ENCODE assay signal across 12 cellular contexts in genomic region chr20:13430346-13431002, GRCh38.
DNase-seq lines count a peak whose midpoint lies in the region; ATAC-seq and TF ChIP-seq lines count a peak whose summit lies in the region.
"Had no signal": no experiment of that assay in that cellular context is flagged by ENCODE, and none has a peak within 500 bp of the region (broad histone marks: within the 10 kb centered on the region; RNA-seq: fewer than 3 reads in every experiment).

No MANE protein-coding gene starts in this region.

- H3K4me1 ChIP-seq in SJCRH30 = no peaks in the 10 kb centered on the region
- H3K4me1 ChIP-seq: HAP-1 had no signal

- peak; percentile 89 for ATAC-seq in GM21447 (IDR thresholded peaks at IDR 0.05; ENCODE audit: unreplicated experiment)
- no peak for ATAC-seq in GM19452 (IDR thresholded peaks at IDR 0.05; ENCODE audit: unreplicated experiment)

- intact Hi-C loops in Calu3 (cut with micrococcal nuclease; ENCODE audit: unreplicated experiment) = no loop called here

- H3K27me3 ChIP-seq in SJCRH30 = no peaks in the 10 kb centered on the region
- H3K27me3 ChIP-seq: neural progenitor cell had no signal

- peak; percentile 20 for DNase-seq in Calu3
- peak; percentile 85 for DNase-seq in NOMO-1 treated with DMSO at 0.1 percent for 48 hours (lab: John Stamatoyannopoulos, UW; ENCODE audit: unreplicated experiment)
- peak; percentile 5 for DNase-seq in fibroblast of the aortic adventitia (ENCODE audit: low read depth)
- no peak for DNase-seq in nephron progenitor cell
- no peak for DNase-seq in SJCRH30
- DNase-seq in HEK293T (ENCODE audit: extremely low spot score) = no peak
- DNase-seq: NCI-H1417 treated with DMSO at 0.1 percent for 48 hours had no signal

- CTCF ChIA-PET in Calu3 (lab: Charles Lee) = interaction anchor here (0.7 kb wide), 1 partner anchor 701 kb away, joined by 3 read pairs; no protein-coding TSS in a partner anchor
- CTCF ChIA-PET in HEK293T (lab: Yijun Ruan, JAX) = no interaction called here

- H3K4me3 ChIP-seq in fibroblast of the aortic adventitia (ENCODE audit: low read depth, low read length) (no peak overlapping the region), SJCRH30 (no peak overlapping the region)
- H3K4me3 ChIP-seq: HAP-1, neural progenitor cell had no signal

- H3K4me3 Mint-ChIP-seq in Calu3 (ENCODE audit: low read depth, unreplicated experiment) (no peak overlapping the region), nephron progenitor cell (no peak overlapping the region)
- H3K4me3 Mint-ChIP-seq: brain, neural progenitor cell had no signal

- H3K36me3 ChIP-seq in SJCRH30 = no peaks in the 10 kb centered on the region
- H3K36me3 ChIP-seq: HAP-1, neural progenitor cell had no signal

- H3K36me3 Mint-ChIP-seq in Calu3 (ENCODE audit: insufficient read depth, unreplicated experiment) (peaks cover 10% of the 10 kb centered on the region), nephron progenitor cell (ENCODE audit: low read depth) (peaks cover 28% of the 10 kb centered on the region)

- no peaks in the 10 kb centered on the region for H3K9me3 ChIP-seq in SJCRH30 (replicated peaks)
- H3K9me3 ChIP-seq: HAP-1 had no signal

- H3K4me1 Mint-ChIP-seq in Calu3 (ENCODE audit: low read depth, unreplicated experiment) (peaks cover 20% of the 10 kb centered on the region), nephron progenitor cell (peaks cover 7% of the 10 kb centered on the region)
- H3K4me1 Mint-ChIP-seq: neural progenitor cell had no signal

- BruUV-seq in Calu3 (replicated peaks; lab: Mats Ljungman, UMichigan) = no TSS peak

- H3K27me3 Mint-ChIP-seq in Calu3 (ENCODE audit: unreplicated experiment) = no peaks in the 10 kb centered on the region
- no peaks in the 10 kb centered on the region for H3K27me3 Mint-ChIP-seq in nephron progenitor cell (ENCODE audit: low read depth, poor library complexity)
- H3K27me3 Mint-ChIP-seq: brain had no signal

- TF ChIP-seq CTCF in Calu3 (IDR thresholded peaks at IDR 0.05; ENCODE audit: unreplicated experiment) (no peak), fibroblast of the aortic adventitia (IDR thresholded peaks at IDR 0.05; ENCODE audit: insufficient read depth, low read length) (no peak), nephron progenitor cell (IDR thresholded peaks at IDR 0.05) (no peak)

- peak overlapping the region; percentile 79 for H3K27ac Mint-ChIP-seq in Calu3 (ENCODE audit: unreplicated experiment)
- H3K27ac Mint-ChIP-seq in nephron progenitor cell = no peak overlapping the region
- H3K27ac Mint-ChIP-seq: brain, neural progenitor cell had no signal

- no peaks in the 10 kb centered on the region for H3K9me3 Mint-ChIP-seq in Calu3 (ENCODE audit: low read depth, unreplicated experiment)
- H3K9me3 Mint-ChIP-seq in nephron progenitor cell = no peaks in the 10 kb centered on the region
- H3K9me3 Mint-ChIP-seq: brain, neural progenitor cell had no signal

- POLR2A ChIA-PET in HEK293T (lab: Yijun Ruan, JAX) = no interaction called here

- H3K27ac ChIP-seq in SJCRH30 = no peak overlapping the region
- H3K27ac ChIP-seq: neural progenitor cell had no signal

TF ChIP-seq in HEK293T, 16 proteins besides CTCF, POLR2A, EP300 and RAD21:
- TF ChIP-seq FOXK2 (IDR thresholded peaks at IDR 0.05) (no peak), LEF1 (IDR thresholded peaks at IDR 0.05; ENCODE audit: borderline replicate concordance) (no peak), NFRKB (IDR thresholded peaks at IDR 0.05) (no peak), SUZ12 (IDR thresholded peaks at IDR 0.05) (no peak), HDGF (IDR thresholded peaks at IDR 0.05; ENCODE audit: borderline replicate concordance) (no peak), PKNOX1 (IDR thresholded peaks at IDR 0.05) (no peak), ARNT (IDR thresholded peaks at IDR 0.05) (no peak), FOXA1 (IDR thresholded peaks at IDR 0.05) (no peak), CTBP1 (IDR thresholded peaks at IDR 0.05; ENCODE audit: borderline replicate concordance) (no peak), BHLHE40 (IDR thresholded peaks at IDR 0.05; ENCODE audit: borderline replicate concordance) (no peak), ZNF384 (IDR thresholded peaks at IDR 0.05) (no peak)
TF ChIP-seq in HEK293T: peak in this region for 0.

Comparison
In these comparisons a context has a peak if more than half of its experiments do, and no peak if none do; other contexts are left out.
1. DNase-seq: peak in Calu3 (single experiment), NOMO-1 treated with DMSO at 0.1 percent for 48 hours (single experiment) and fibroblast of the aortic adventitia (single experiment); none in nephron progenitor cell (single experiment), SJCRH30 (0 of 2) and HEK293T (single experiment).